Comparison of ENCODE assay signal across 16 cellular contexts in the genomic region with DNA sequence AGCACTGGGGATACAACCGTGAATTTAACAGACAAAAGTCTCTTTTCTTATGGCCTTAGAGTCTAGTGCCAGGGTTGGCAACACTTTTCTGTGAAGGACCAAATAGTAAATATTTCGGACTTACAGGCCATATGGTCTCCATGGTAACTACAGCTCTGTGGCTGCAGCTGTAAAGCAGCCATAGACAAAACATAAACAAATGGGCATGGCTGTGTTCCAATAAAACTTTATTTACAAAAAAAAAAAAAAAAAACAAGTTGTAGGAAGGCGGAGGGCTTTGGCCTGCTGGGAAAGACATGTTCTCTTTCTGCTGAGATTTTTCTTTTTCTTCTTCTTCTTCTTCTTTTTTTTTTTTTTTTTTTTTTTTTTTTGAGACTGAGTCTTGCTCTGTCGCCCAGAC.
DNase-seq lines count a peak whose midpoint lies in the region; ATAC-seq and TF ChIP-seq lines count a peak whose summit lies in the region.
"Had no signal": no experiment of that assay in that cellular context is flagged by ENCODE, and none has a peak within 500 bp of the region (broad histone marks: within the 10 kb centered on the region; RNA-seq: fewer than 3 reads in every experiment).

No MANE protein-coding gene starts in this region.

- no peak overlapping the region for H3K4me3 ChIP-seq in fibroblast of villous mesenchyme (ENCODE audit: low read depth, low read length)
- H3K4me3 ChIP-seq: PC-9, SJCRH30 had no signal

- DNase-seq in DMS79 treated with DMSO at 0.1 percent for 48 hours (lab: John Stamatoyannopoulos, UW): peak; percentile 17
- no peak for DNase-seq in DMS79 (lab: John Stamatoyannopoulos, UW)
- no peak for DNase-seq in HEK293T (ENCODE audit: extremely low spot score)
- DNase-seq in NCI-H446 treated with DMSO at 0.1 percent for 48 hours (lab: John Stamatoyannopoulos, UW): peak; percentile 13
- DNase-seq in fibroblast of villous mesenchyme (ENCODE audit: low read depth): peak; percentile 15
- DNase-seq in GM10248 (ENCODE audit: extremely low spot score): no peak
- DNase-seq: COR-L47, H7, MM.1S, NCI-H1105 treated with DMSO at 0.1 percent for 48 hours, NCI-H187 treated with DMSO at 0.1 percent for 48 hours, NCI-H774, PC-9, SJCRH30, T-helper 17 cell had no signal

- no peak for ATAC-seq in HG03521 (IDR thresholded peaks at IDR 0.05; ENCODE audit: unreplicated experiment)
- ATAC-seq: T-helper 17 cell had no signal

- POLR2A ChIA-PET in HEK293T (lab: Yijun Ruan, JAX) (no interaction called here), GM10248 (lab: Yijun Ruan, JAX) (no interaction called here)

- TF ChIP-seq CTCF in fibroblast of villous mesenchyme (IDR thresholded peaks at IDR 0.05; ENCODE audit: insufficient read depth, low read depth, low read length) (no peak), GM10248 (IDR thresholded peaks at IDR 0.05; ENCODE audit: control extremely low read depth, extremely low read depth, low read depth, missing control alignments) (no peak)

- CTCF ChIA-PET in HEK293T (lab: Yijun Ruan, JAX): no interaction called here
- CTCF ChIA-PET in GM10248 (lab: Yijun Ruan, JAX): interaction anchor here (0.9 to 4.6 kb wide), 3 partner anchors 8 to 100 kb away, joined by 3 to 32 read pairs (median 3); no protein-coding TSS in a partner anchor

TF ChIP-seq in HEK293T, 16 proteins besides CTCF, POLR2A, EP300 and RAD21:
- TF ChIP-seq FOXK2 (IDR thresholded peaks at IDR 0.05) (no peak), ZNF384 (IDR thresholded peaks at IDR 0.05) (peak; percentile 92), NFRKB (IDR thresholded peaks at IDR 0.05) (no peak)

Comparison
In these comparisons a context has a peak if more than half of its experiments do, and no peak if none do; other contexts are left out.
1. DNase-seq: peak in DMS79 treated with DMSO at 0.1 percent for 48 hours (single experiment), NCI-H446 treated with DMSO at 0.1 percent for 48 hours (single experiment) and fibroblast of villous mesenchyme (single experiment); none in DMS79 (single experiment), HEK293T (single experiment) and GM10248 (single experiment).